In the genomic region with DNA sequence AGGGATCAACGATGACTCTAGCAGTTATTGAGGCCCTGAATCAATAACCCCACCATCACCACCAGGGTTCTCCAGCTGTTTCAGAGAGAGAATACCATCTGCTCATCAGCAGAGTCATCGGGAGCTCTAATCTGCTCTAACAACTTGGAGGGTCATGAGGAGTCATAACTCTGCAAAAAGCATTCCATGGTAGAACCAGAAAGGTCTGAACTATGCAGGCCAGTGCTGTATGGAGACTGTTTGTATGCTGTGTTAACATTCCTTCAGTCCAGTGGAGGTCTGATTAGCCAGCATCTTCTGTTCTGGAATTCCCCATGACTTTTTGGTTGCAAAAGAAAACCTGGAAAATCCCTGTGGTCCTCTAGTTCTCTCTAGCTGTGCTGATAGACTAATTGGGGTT, we compare ENCODE assay signal across 13 cellular contexts. TPM values are rescaled to one million over a fixed set of nuclear protein-coding genes. Genes with fewer than 3 reads are reported as not detected.
DNase-seq lines count a peak whose midpoint lies in the region; ATAC-seq, FAIRE-seq and TF ChIP-seq lines count a peak whose summit lies in the region.
"Had no signal": no experiment of that assay in that cellular context is flagged by ENCODE, and none has a peak within 500 bp of the region (broad histone marks: within the 10 kb centered on the region; RNA-seq: fewer than 3 reads in every experiment).

No MANE protein-coding gene starts in this region.

- WGBS in GM23248 (ENCODE audit: low coverage in 1 of 2, low lambda C conversion rate in 2 of 2, missing lambda C conversion rate in 2 of 2), 2 experiments: 34 to 35% methylated on average over 2 of the region's 2 CpGs
- WGBS in smooth muscle cell (ENCODE audit: low lambda C conversion rate): 21% methylated on average over 2 of the region's 2 CpGs

- H2AFZ ChIP-seq in GM23248: 0 out of 2 replicates have a peak overlapping the region, but pooled peaks have one; percentile 4
- H2AFZ ChIP-seq in smooth muscle cell (ENCODE audit: low read depth): no peak overlapping the region

- peak overlapping the region; percentile 94 for H3K27ac ChIP-seq in GM23248
- H3K27ac ChIP-seq in smooth muscle cell (ENCODE audit: low read depth): peak overlapping the region; percentile 99

- peaks cover 69% of the 10 kb centered on the region for H3F3A ChIP-seq in GM23248 (ENCODE audit: insufficient read depth)
- H3F3A ChIP-seq in smooth muscle cell (ENCODE audit: low read depth): peaks cover 44% of the 10 kb centered on the region

- H3K4me3 ChIP-seq in GM23248 (no peak overlapping the region), fibroblast of villous mesenchyme (ENCODE audit: low read depth, low read length) (no peak overlapping the region), smooth muscle cell (no peak overlapping the region)
- H3K4me3 ChIP-seq: esophagus muscularis mucosa, mucosa of descending colon had no signal

- no peaks in the 10 kb centered on the region for H3K9me2 ChIP-seq in GM23248 (ENCODE audit: insufficient read depth)

- H3K36me3 ChIP-seq in GM23248 (ENCODE audit: low read depth) (no peaks in the 10 kb centered on the region), smooth muscle cell (ENCODE audit: low read depth) (no peaks in the 10 kb centered on the region)
- H3K36me3 ChIP-seq: esophagus muscularis mucosa had no signal

- no peaks in the 10 kb centered on the region for H3K9me3 ChIP-seq in GM23248 (ENCODE audit: low read depth)
- no peaks in the 10 kb centered on the region for H3K9me3 ChIP-seq in smooth muscle cell (replicated peaks; ENCODE audit: low read depth)
- H3K9me3 ChIP-seq: esophagus muscularis mucosa, mucosa of descending colon had no signal

- peak; percentile 14 for TF ChIP-seq CTCF in fibroblast of villous mesenchyme (IDR thresholded peaks at IDR 0.05; ENCODE audit: insufficient read depth, low read depth, low read length)
- peak; percentile 13 for TF ChIP-seq CTCF in smooth muscle cell (IDR thresholded peaks at IDR 0.05; ENCODE audit: borderline replicate concordance, insufficient read depth, poor library complexity, severe bottlenecking)
- TF ChIP-seq CTCF in D721Med (IDR thresholded peaks at IDR 0.05; ENCODE audit: insufficient read depth, missing control alignments): no peak

- H3K27me3 ChIP-seq in GM23248 (replicated peaks; ENCODE audit: insufficient read depth) (no peaks in the 10 kb centered on the region), smooth muscle cell (ENCODE audit: low read depth) (no peaks in the 10 kb centered on the region)
- H3K27me3 ChIP-seq: esophagus muscularis mucosa had no signal

- H3K4me2 ChIP-seq in GM23248 (ENCODE audit: unreplicated experiment): peak overlapping the region; percentile 34
- peak overlapping the region; percentile 77 for H3K4me2 ChIP-seq in smooth muscle cell

- ATAC-seq in SK-N-SH treated with all-trans-retinoic acid at 6 μM for 48 hours: peak; percentile 54
- ATAC-seq in GM18907 (IDR thresholded peaks at IDR 0.05; ENCODE audit: unreplicated experiment): no peak
- ATAC-seq in HG02884 (IDR thresholded peaks at IDR 0.05; ENCODE audit: unreplicated experiment): no peak
- ATAC-seq: mucosa of descending colon had no signal

- H3K79me2 ChIP-seq in GM23248 (ENCODE audit: insufficient read depth): no peaks in the 10 kb centered on the region
- H3K79me2 ChIP-seq in smooth muscle cell (ENCODE audit: low read depth): no peaks in the 10 kb centered on the region

- DNase-seq in GM23248 (peak; percentile 90), fibroblast of villous mesenchyme (ENCODE audit: low read depth) (peak; percentile 88), smooth muscle cell (lab: John Stamatoyannopoulos, UW; ENCODE audit: unreplicated experiment) (no peak), D721Med (ENCODE audit: insufficient read length, low spot score) (no peak)
- no peak for DNase-seq in activated CD8-positive, alpha-beta memory T cell treated with anti-CD3 and anti-CD28 coated beads, Interleukin-2, amount 50 U/mL, for 48 hours
- DNase-seq: activated effector memory CD4-positive, alpha-beta T cell treated with Interleukin-2 at 50 U/mL for 16 hours had no signal

- in situ Hi-C loops in GM23248 (cut with MboI): no loop called here

- H3K9ac ChIP-seq in GM23248: peak overlapping the region; percentile 27
- peak overlapping the region; percentile 84 for H3K9ac ChIP-seq in smooth muscle cell (ENCODE audit: low read depth)

- FAIRE-seq in D721Med (lab: Jason Lieb, UNC): no peak
- FAIRE-seq: TTC549 had no signal

- H3K4me1 ChIP-seq in GM23248 (ENCODE audit: insufficient read depth) (peaks cover 67% of the 10 kb centered on the region), smooth muscle cell (ENCODE audit: low read depth) (peaks cover 38% of the 10 kb centered on the region)

- H4K20me1 ChIP-seq in GM23248 (ENCODE audit: insufficient read depth) (no peaks in the 10 kb centered on the region), smooth muscle cell (ENCODE audit: low read depth) (no peaks in the 10 kb centered on the region)

TF ChIP-seq in SK-N-SH treated with all-trans-retinoic acid at 6 μM for 48 hours, 23 proteins besides CTCF, POLR2A, EP300 and RAD21:
- TF ChIP-seq SNAI2 (CRISPR knock-in tag; IDR thresholded peaks at IDR 0.05) (no peak), GLIS3 (CRISPR knock-in tag; IDR thresholded peaks at IDR 0.05) (no peak), ARNTL (CRISPR knock-in tag; IDR thresholded peaks at IDR 0.05; ENCODE audit: borderline replicate concordance, low read depth) (no peak), ZFP3 (CRISPR knock-in tag; IDR thresholded peaks at IDR 0.05) (0 out of 2 replicates have a peak, but pooled peaks have one; percentile 18), TCF4 (CRISPR knock-in tag; IDR thresholded peaks at IDR 0.05; ENCODE audit: borderline replicate concordance) (no peak), CSDC2 (CRISPR knock-in tag; IDR thresholded peaks at IDR 0.05) (no peak), ZNF565 (CRISPR knock-in tag; conservative IDR thresholded peaks at IDR 0.05; ENCODE audit: low read depth) (no peak), RARB (CRISPR knock-in tag; IDR thresholded peaks at IDR 0.05) (no peak), BACH2 (CRISPR knock-in tag; IDR thresholded peaks at IDR 0.05; ENCODE audit: borderline replicate concordance) (no peak), ISL1 (CRISPR knock-in tag; IDR thresholded peaks at IDR 0.05) (peak; percentile 72), TOX (CRISPR knock-in tag; IDR thresholded peaks at IDR 0.05; ENCODE audit: borderline replicate concordance) (no peak), ZNF8 (CRISPR knock-in tag; IDR thresholded peaks at IDR 0.05) (no peak), ESRRG (CRISPR knock-in tag; IDR thresholded peaks at IDR 0.05) (no peak)
- TF ChIP-seq, protein P1, sequence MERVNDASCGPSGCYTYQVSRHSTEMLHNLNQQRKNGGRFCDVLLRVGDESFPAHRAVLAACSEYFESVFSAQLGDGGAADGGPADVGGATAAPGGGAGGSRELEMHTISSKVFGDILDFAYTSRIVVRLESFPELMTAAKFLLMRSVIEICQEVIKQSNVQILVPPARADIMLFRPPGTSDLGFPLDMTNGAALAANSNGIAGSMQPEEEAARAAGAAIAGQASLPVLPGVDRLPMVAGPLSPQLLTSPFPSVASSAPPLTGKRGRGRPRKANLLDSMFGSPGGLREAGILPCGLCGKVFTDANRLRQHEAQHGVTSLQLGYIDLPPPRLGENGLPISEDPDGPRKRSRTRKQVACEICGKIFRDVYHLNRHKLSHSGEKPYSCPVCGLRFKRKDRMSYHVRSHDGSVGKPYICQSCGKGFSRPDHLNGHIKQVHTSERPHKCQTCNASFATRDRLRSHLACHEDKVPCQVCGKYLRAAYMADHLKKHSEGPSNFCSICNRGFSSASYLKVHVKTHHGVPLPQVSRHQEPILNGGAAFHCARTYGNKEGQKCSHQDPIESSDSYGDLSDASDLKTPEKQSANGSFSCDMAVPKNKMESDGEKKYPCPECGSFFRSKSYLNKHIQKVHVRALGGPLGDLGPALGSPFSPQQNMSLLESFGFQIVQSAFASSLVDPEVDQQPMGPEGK (CRISPR knock-in tag; IDR thresholded peaks at IDR 0.05; ENCODE audit: borderline replicate concordance): no peak
- TF ChIP-seq, protein P2, sequence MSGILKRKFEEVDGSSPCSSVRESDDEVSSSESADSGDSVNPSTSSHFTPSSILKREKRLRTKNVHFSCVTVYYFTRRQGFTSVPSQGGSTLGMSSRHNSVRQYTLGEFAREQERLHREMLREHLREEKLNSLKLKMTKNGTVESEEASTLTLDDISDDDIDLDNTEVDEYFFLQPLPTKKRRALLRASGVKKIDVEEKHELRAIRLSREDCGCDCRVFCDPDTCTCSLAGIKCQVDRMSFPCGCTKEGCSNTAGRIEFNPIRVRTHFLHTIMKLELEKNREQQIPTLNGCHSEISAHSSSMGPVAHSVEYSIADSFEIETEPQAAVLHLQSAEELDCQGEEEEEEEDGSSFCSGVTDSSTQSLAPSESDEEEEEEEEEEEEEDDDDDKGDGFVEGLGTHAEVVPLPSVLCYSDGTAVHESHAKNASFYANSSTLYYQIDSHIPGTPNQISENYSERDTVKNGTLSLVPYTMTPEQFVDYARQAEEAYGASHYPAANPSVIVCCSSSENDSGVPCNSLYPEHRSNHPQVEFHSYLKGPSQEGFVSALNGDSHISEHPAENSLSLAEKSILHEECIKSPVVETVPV (CRISPR knock-in tag; IDR thresholded peaks at IDR 0.05): no peak
- TF ChIP-seq, protein P3, sequence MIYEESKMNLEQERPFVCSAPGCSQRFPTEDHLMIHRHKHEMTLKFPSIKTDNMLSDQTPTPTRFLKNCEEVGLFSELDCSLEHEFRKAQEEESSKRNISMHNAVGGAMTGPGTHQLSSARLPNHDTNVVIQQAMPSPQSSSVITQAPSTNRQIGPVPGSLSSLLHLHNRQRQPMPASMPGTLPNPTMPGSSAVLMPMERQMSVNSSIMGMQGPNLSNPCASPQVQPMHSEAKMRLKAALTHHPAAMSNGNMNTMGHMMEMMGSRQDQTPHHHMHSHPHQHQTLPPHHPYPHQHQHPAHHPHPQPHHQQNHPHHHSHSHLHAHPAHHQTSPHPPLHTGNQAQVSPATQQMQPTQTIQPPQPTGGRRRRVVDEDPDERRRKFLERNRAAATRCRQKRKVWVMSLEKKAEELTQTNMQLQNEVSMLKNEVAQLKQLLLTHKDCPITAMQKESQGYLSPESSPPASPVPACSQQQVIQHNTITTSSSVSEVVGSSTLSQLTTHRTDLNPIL (CRISPR knock-in tag; IDR thresholded peaks at IDR 0.05; ENCODE audit: low read depth): no peak

RNA-seq across cellular contexts. Expression of a gene that starts 9.4 kb away (rescaled TPM):
- total RNA-seq in GM23248 (2014; rRNA removed; shearing (Covaris generic)): not detected in 2 replicates
- polyA plus RNA-seq in GM23248 (2016; fragmentation: Nextera tagmentation; extraction: Ambion mirVana) (0.05 TPM in 1 of 2 replicates, not detected in the other), smooth muscle cell (15.2 and 85.3 TPM in 2 replicates)
- total RNA-seq in fibroblast of villous mesenchyme (under 0.01 TPM in 1 of 2 replicates, not detected in the other), smooth muscle cell (175 and 181 TPM in 2 replicates)
- total RNA-seq: NCI-H460 had no signal

Comparison
In these comparisons a context has a peak if more than half of its experiments do, and no peak if none do; other contexts are left out.
1. DNase-seq: peak in GM23248 (single experiment) and fibroblast of villous mesenchyme (single experiment); none in smooth muscle cell (single experiment), D721Med (single experiment) and activated CD8-positive, alpha-beta memory T cell treated with anti-CD3 and anti-CD28 coated beads, Interleukin-2, amount 50 U/mL, for 48 hours (single experiment).
2. RNA of a gene that starts 9.4 kb away (total RNA-seq): 175 to 181 TPM in smooth muscle cell; not detected in GM23248 and under 0.01 TPM in fibroblast of villous mesenchyme; every median in the first group is over 100 times any median in the second.